ENCODE assay signal across 30 cellular contexts in the genomic region with DNA sequence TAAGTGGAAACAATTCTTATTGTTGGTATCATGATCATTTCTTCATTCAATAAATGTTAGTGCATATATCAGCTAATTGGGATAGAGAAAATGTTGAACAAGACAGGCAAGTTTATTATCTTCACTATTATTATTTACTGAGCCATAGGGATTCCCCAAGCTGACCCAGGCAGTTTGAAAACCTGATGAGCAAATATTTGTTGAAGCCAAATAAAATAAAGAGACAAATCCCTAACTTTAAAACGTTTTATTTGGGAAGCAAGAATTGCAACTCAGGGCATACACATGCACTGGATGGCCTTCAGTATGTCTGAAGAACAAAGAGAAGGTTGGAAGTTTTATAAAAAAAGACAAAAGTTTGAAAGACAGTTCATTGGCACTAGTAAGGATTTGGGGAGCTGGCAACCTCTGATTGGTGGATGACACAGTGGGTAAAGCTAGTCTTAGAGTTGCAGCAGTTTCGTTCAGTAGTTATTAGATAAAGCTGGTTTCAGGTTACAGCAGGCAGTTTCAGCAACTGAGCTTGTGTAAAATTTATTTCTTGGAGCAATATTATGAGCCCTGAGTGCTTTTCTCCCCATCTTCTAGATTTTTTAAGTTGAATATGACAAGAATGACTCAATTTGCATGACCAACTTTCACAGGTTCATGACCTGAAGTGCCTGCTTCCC. TPM values are rescaled to one million over a fixed set of nuclear protein-coding genes. Genes with fewer than 3 reads are reported as not detected.
DNase-seq lines count a peak whose midpoint lies in the region; ATAC-seq, FAIRE-seq and TF ChIP-seq lines count a peak whose summit lies in the region.
"Had no signal": no experiment of that assay in that cellular context is flagged by ENCODE, and none has a peak within 500 bp of the region (broad histone marks: within the 10 kb centered on the region; RNA-seq: fewer than 3 reads in every experiment).

No MANE protein-coding gene starts in this region.

- RAD21 ChIA-PET in GM12878 (lab: Charles Lee; ENCODE audit: unreplicated experiment), result interaction anchor here (1.0 to 1.5 kb wide), 3 partner anchors 12 to 62 kb away, joined by 3 to 4 read pairs (median 3); a partner anchor contains a TSS

- H3K27ac Mint-ChIP-seq in progenitor cell of endocrine pancreas, result no peak overlapping the region
- H3K27ac Mint-ChIP-seq: CD4-positive, alpha-beta memory T cell; H9; HFFc6; IgD-negative memory B cell had no signal

- no peaks in the 10 kb centered on the region for H3K27me3 ChIP-seq in GM12878 (replicated peaks in 1 of 2; ENCODE audit: control insufficient read depth in 2 of 2, insufficient read depth in 2 of 2, low read length in 1 of 2)
- H3K27me3 ChIP-seq: SJCRH30 had no signal

- DNase-seq in LNCaP clone FGC (ENCODE audit: low read depth) (peak; percentile 67), GM12878 (ENCODE audit: low read depth, low spot score) (no peak), fibroblast of mammary gland (ENCODE audit: low read depth) (peak; percentile 3), progenitor cell of endocrine pancreas (ENCODE audit: low spot score, unreplicated experiment) (no peak), H4 (ENCODE audit: low spot score) (no peak), SKM-1 (lab: John Stamatoyannopoulos, UW; ENCODE audit: unreplicated experiment) (no peak)
- DNase-seq in stimulated activated CD4-positive, alpha-beta T cell treated with anti-CD3 and anti-CD28 coated beads, Interleukin-4, amount 100 ng/mL, for 1 hour, result no peak
- DNase-seq: C1 segment of cervical spinal cord; CD4-positive, alpha-beta memory T cell; COR-L47; DMS79; EL; GDM1; H9; HFFc6; NCI-H1048; NCI-H1417 treated with DMSO at 0.1 percent for 48 hours; NCI-H1694 treated with DMSO at 0.1 percent for 48 hours; NCI-H2081 treated with DMSO at 0.1 percent for 48 hours; NCI-H2171; NCI-H226; NCI-H510A; NCI-H69 had no signal

- H3K36me3 ChIP-seq in GM12878 (ENCODE audit: control insufficient read depth in 2 of 2, insufficient read depth in 2 of 2, low read length in 1 of 2), result no peaks in the 10 kb centered on the region
- H3K36me3 ChIP-seq: SJCRH30 had no signal

- no peaks in the 10 kb centered on the region for H3K4me1 Mint-ChIP-seq in progenitor cell of endocrine pancreas (ENCODE audit: low read depth)
- H3K4me1 Mint-ChIP-seq: H9 had no signal

- in situ Hi-C loops in GM12878 (cut with MboI), result no loop called here

- H3K4me3 ChIP-seq in LNCaP clone FGC (ENCODE audit: low read depth, low read length) (no peak overlapping the region), GM12878 (no peak overlapping the region), fibroblast of mammary gland (ENCODE audit: control insufficient read depth, low read depth, low read length) (no peak overlapping the region)
- H3K4me3 ChIP-seq: SJCRH30 had no signal

- H4K20me1 ChIP-seq in GM12878 (ENCODE audit: control insufficient read depth, insufficient read depth), result no peaks in the 10 kb centered on the region

- no peaks in the 10 kb centered on the region for H3K27me3 Mint-ChIP-seq in progenitor cell of endocrine pancreas
- H3K27me3 Mint-ChIP-seq: CD4-positive, alpha-beta memory T cell had no signal

- 0% methylated on average over 2 of the region's 2 CpGs for WGBS in GM12878 (ENCODE audit: insufficient coverage, insufficient replicate concordance, low lambda C conversion rate, missing lambda C conversion rate)

- no peak overlapping the region for H3K27ac ChIP-seq in GM12878 (ENCODE audit: control insufficient read depth, insufficient read depth)
- H3K27ac ChIP-seq: KMS-11, SJCRH30 had no signal

- no peaks in the 10 kb centered on the region for H3K79me2 ChIP-seq in GM12878 (ENCODE audit: control insufficient read depth, insufficient read depth, low read length)

- TF ChIP-seq CTCF in LNCaP clone FGC (IDR thresholded peaks at IDR 0.05; ENCODE audit: control insufficient read depth, extremely low read depth, insufficient read depth), result no peak
- no peak for TF ChIP-seq CTCF in GM12878 (IDR thresholded peaks at IDR 0.05 in 2 of 3, conservative IDR thresholded peaks at IDR 0.05 in 1 of 3; ENCODE audit: control insufficient read depth in 2 of 3, extremely low read depth in 1 of 3, insufficient read depth in 1 of 3, low read depth in 3 of 3, low read length in 3 of 3)
- no peak for TF ChIP-seq CTCF in fibroblast of mammary gland (conservative IDR thresholded peaks at IDR 0.05; ENCODE audit: control insufficient read depth, insufficient read depth, low read depth, low read length)
- no peak for TF ChIP-seq CTCF in progenitor cell of endocrine pancreas (IDR thresholded peaks at IDR 0.05; ENCODE audit: unreplicated experiment)

- POLR2A ChIA-PET in GM12878 (lab: Charles Lee), result no interaction called here

- no peaks in the 10 kb centered on the region for H3K36me3 Mint-ChIP-seq in progenitor cell of endocrine pancreas (ENCODE audit: insufficient read depth)
- H3K36me3 Mint-ChIP-seq: CD4-positive, alpha-beta memory T cell; IgD-negative memory B cell had no signal

- no peak for FAIRE-seq in GM12878 (lab: Jason Lieb, UNC)
- FAIRE-seq: GM12891 had no signal

- H3K9me3 ChIP-seq in GM12878 (replicated peaks; ENCODE audit: control insufficient read depth, insufficient read depth, low read length), result peaks cover 3% of the 10 kb centered on the region
- H3K9me3 ChIP-seq: SJCRH30 had no signal

- no peak overlapping the region for H3K4me2 ChIP-seq in GM12878 (ENCODE audit: control insufficient read depth, insufficient read depth)
- H3K4me2 ChIP-seq: KMS-11 had no signal

- H3K4me1 ChIP-seq in GM12878 (ENCODE audit: control insufficient read depth, insufficient read depth, low read length), result no peaks in the 10 kb centered on the region
- H3K4me1 ChIP-seq: SJCRH30 had no signal

- intact Hi-C loops in GM12878 (cut with micrococcal nuclease; ENCODE audit: unreplicated experiment), result no loop called here

- TF ChIP-seq EP300 in GM12878 (IDR thresholded peaks at IDR 0.05; ENCODE audit: borderline replicate concordance in 1 of 2, control insufficient read depth in 1 of 2, low read depth in 2 of 2, low read length in 2 of 2), result no peak

- no TSS peak for BruUV-seq in GM12878 (replicated peaks; lab: Mats Ljungman, UMichigan)

- SMC1A ChIA-PET in GM12878 (lab: Charles Lee; ENCODE audit: uncharacterized antibody, unreplicated experiment), result interaction anchor here (2.4 kb wide), 1 partner anchor 25 kb away, joined by 16 read pairs; no protein-coding TSS in a partner anchor

- peaks cover 16% of the 10 kb centered on the region for H3K9me3 Mint-ChIP-seq in progenitor cell of endocrine pancreas (ENCODE audit: low read depth)
- H3K9me3 Mint-ChIP-seq: HFFc6 had no signal

- TF ChIP-seq POLR2A in GM12878 (IDR thresholded peaks at IDR 0.05; ENCODE audit: low read depth, low read length), result no peak

- H3K4me3 Mint-ChIP-seq in progenitor cell of endocrine pancreas (ENCODE audit: low read depth), result no peak overlapping the region
- H3K4me3 Mint-ChIP-seq: CD4-positive, alpha-beta memory T cell; H9; HFFc6; IgD-negative memory B cell had no signal

- no peak overlapping the region for H3K9ac ChIP-seq in GM12878 (ENCODE audit: control insufficient read depth, insufficient read depth, low read length)
- H3K9ac ChIP-seq: KMS-11 had no signal

- no peak for TF ChIP-seq RAD21 in GM12878 (IDR thresholded peaks at IDR 0.05; ENCODE audit: insufficient read depth, low read depth, low read length)

- ATAC-seq in GM12878, result no peak
- ATAC-seq: Right ventricle myocardium inferior, SK-N-SH treated with all-trans-retinoic acid at 6 μM for 48 hours had no signal

- CTCF ChIA-PET in GM12878 (lab: Yijun Ruan, JAX), result interaction anchor here (0.8 to 3.9 kb wide), 6 partner anchors 9 to 31 kb away, joined by 3 to 14 read pairs (median 3); no protein-coding TSS in a partner anchor

- no peak overlapping the region for H2AFZ ChIP-seq in GM12878 (ENCODE audit: control insufficient read depth, low read depth, low read length)

TF ChIP-seq in GM12878, 131 proteins besides CTCF, POLR2A, EP300 and RAD21:
- TF ChIP-seq DPF2 (IDR thresholded peaks at IDR 0.05) (no peak), GATAD2B (conservative IDR thresholded peaks at IDR 0.05; ENCODE audit: low read depth) (no peak), PAX5 (IDR thresholded peaks at IDR 0.05; ENCODE audit: borderline replicate concordance, low read depth, low read length) (no peak), SUPT20H (IDR thresholded peaks at IDR 0.05; ENCODE audit: borderline replicate concordance, control insufficient read depth, low read depth, low read length) (no peak), ZNF24 (IDR thresholded peaks at IDR 0.05) (peak; percentile 28; the same call in 1 of the 2 replicates)
TF ChIP-seq in GM12878: peak in this region for 1.

RNA-seq across cellular contexts. Expression of a gene that starts 44.7 kb away (rescaled TPM):
- total RNA-seq in GM12878 (2013; cell fraction: nucleolus; rRNA removed), result 26.0 and 26.3 TPM in 2 replicates
- total RNA-seq in GM12878 (2014; rRNA removed), result 0.11 and 0.16 TPM in 2 replicates
- total RNA-seq in GM12878 (2014; rRNA removed; fragmentation: Illumina TruSeq; extraction: Trizol), result 0.27 and 0.28 TPM in 2 replicates
- total RNA-seq in GM12878 (2021), result 0.64 and 0.88 TPM in 2 replicates
- 0.09 TPM for polyA plus RNA-seq in GM12878 (2011; ENCODE audit: low read depth)
- polyA plus RNA-seq in GM12878 (2011; rRNA removed), result 8.1 and 11.1 TPM in 2 replicates
- 8.1 and 8.4 TPM in 2 replicates for polyA plus RNA-seq in GM12878 (2011; cell fraction: cytosol; rRNA removed)
- polyA plus RNA-seq in GM12878 (2011; cell fraction: nucleus; rRNA removed), result 14.4 and 14.9 TPM in 2 replicates
- polyA plus RNA-seq in GM12878 (2012), result 0.13 and 0.14 TPM in 2 replicates
- polyA plus RNA-seq in GM12878 (2014; fragmentation: Illumina TruSeq; extraction: Trizol), result 0.22 TPM in 2 replicates
- polyA plus RNA-seq in GM12878 (2014; fragmentation: Nextera tagmentation; extraction: Ambion mirVana), result under 1 TPM; 0.04 to 0.85 TPM
- 0.08 and 0.10 TPM in 2 replicates for polyA plus RNA-seq in GM12878 (2014; rRNA removed)
- polyA plus RNA-seq in GM12878 (2016; fragmentation: Nextera tagmentation; extraction: Ambion mirVana), result under 1 TPM; 0.03 to 0.19 TPM
- polyA minus RNA-seq in GM12878 (2011; rRNA and poly(A)+ RNA removed), result 34.9 and 35.0 TPM in 2 replicates
- polyA minus RNA-seq in GM12878 (2011; cell fraction: cytosol; rRNA and poly(A)+ RNA removed), result 11.4 and 14.6 TPM in 2 replicates
- 10.6 and 19.5 TPM in 2 replicates for polyA minus RNA-seq in GM12878 (2011; cell fraction: nucleus; rRNA and poly(A)+ RNA removed)
- total RNA-seq in progenitor cell of endocrine pancreas, result 5.7 and 7.6 TPM in 2 replicates
- total RNA-seq in H4 (2014; rRNA removed; shearing (Covaris generic)), result 0.12 and 1.1 TPM in 2 replicates
- total RNA-seq: A673; CD4-positive, alpha-beta memory T cell; SJCRH30 had no signal
- polyA plus RNA-seq: CD4-positive, alpha-beta memory T cell; IgD-negative memory B cell had no signal

Comparison
In these comparisons a context has a peak if more than half of its experiments do, and no peak if none do; other contexts are left out.
1. DNase-seq: peak in LNCaP clone FGC (single experiment) and fibroblast of mammary gland (single experiment); none in GM12878 (single experiment), stimulated activated CD4-positive, alpha-beta T cell treated with anti-CD3 and anti-CD28 coated beads, Interleukin-4, amount 100 ng/mL, for 1 hour (single experiment), progenitor cell of endocrine pancreas (single experiment), H4 (single experiment) and SKM-1 (single experiment).